ENCODE assay signal across 9 cellular contexts in the genomic region with DNA sequence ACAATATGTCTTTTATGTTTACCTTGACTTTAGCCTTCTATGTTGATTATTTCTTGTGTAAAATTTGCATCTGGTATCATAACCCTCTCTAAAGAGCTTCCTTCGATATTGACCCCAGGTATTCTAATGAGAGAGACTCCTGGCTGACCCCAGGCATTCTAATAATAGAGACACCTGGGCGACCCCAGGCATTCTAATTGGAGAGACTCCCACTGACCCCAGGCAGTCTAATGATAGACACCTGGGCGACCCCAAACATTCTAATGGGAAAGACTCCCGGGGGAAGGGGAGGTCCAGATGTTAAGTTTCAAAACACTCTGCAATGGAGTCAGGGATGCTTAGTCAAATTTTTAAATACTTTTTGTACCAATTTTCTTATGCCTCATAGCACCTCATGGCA.
"Had no signal": no experiment of that assay in that cellular context is flagged by ENCODE, and none has a peak within 500 bp of the region (broad histone marks: within the 10 kb centered on the region; RNA-seq: fewer than 3 reads in every experiment).

No MANE protein-coding gene starts in this region.

- FAIRE-seq: HepG2, HTR-8/SVneo, K562 had no signal

- H3K9ac ChIP-seq: KMS-11 had no signal

- H3K4me1 Mint-ChIP-seq: IgD-negative memory B cell had no signal

- H3K4me2 ChIP-seq: KMS-11 had no signal

- H3K36me3 Mint-ChIP-seq: IgD-negative memory B cell had no signal

- H3K4me3 ChIP-seq: K562 had no signal

- H3K4me3 Mint-ChIP-seq: IgD-negative memory B cell had no signal

- H3K27ac Mint-ChIP-seq: IgD-negative memory B cell had no signal

- H3K27ac ChIP-seq: HL-60, KMS-11 had no signal

- DNase-seq: IMR-90, KBM-7, KG1 had no signal

- H3K27me3 Mint-ChIP-seq: IgD-negative memory B cell had no signal

- ATAC-seq: HepG2, K562 had no signal
